Comparison of ENCODE assay signal across 20 cellular contexts in the genomic region with DNA sequence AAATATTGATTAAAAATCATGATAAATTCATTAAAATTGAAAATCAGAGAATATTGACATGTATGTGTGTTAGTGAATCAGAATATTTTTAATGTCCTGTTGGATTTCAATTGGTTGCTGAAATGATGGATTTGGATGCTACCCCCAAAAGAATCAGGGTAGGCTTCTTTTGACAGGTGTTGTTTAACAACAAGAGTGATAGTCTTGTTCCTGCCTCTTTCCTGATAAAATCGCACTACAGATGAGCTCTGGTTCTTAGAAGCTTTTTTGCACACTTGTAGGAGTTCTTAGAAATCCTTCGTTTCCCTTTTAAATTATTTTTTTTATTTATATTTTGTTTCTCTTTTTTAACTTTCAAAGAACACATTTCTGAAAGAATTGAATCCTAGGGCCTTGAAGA.
"Had no signal": no experiment of that assay in that cellular context is flagged by ENCODE, and none has a peak within 500 bp of the region (broad histone marks: within the 10 kb centered on the region; RNA-seq: fewer than 3 reads in every experiment).

No MANE protein-coding gene starts in this region.

- H3K79me2 ChIP-seq: parathyroid adenoma had no signal

- H3K27ac Mint-ChIP-seq: dendritic cell treated with granulocyte-macrophage colony-stimulating factor and Interleukin-4, amounts not matched to agents 40 ng/mL and 50 ng/mL, for 4 days; nephron; neural progenitor cell; stimulated activated effector memory CD8-positive, alpha-beta T cell treated with anti-CD3 and anti-CD28 coated beads, Interleukin-12 subunit alpha, Interleukin-12 subunit beta, amount 100 ng/mL, for 72 hours; type B pancreatic cell had no signal

- H2AFZ ChIP-seq: neural progenitor cell, parathyroid adenoma had no signal

- H3K27ac ChIP-seq: colonic mucosa, lower lobe of right lung, neural progenitor cell, parathyroid adenoma, prostate gland, right atrium auricular region, sigmoid colon, stomach, thyroid gland had no signal

- H3K4me2 ChIP-seq: neural progenitor cell had no signal

- H3K9ac ChIP-seq: neural progenitor cell, parathyroid adenoma had no signal

- H3K27me3 ChIP-seq: colonic mucosa, neural progenitor cell, right atrium auricular region, sigmoid colon, stomach, thyroid gland had no signal

- H3K4me1 Mint-ChIP-seq: nephron had no signal

- H3K9me3 ChIP-seq: colonic mucosa, lower lobe of right lung, prostate gland, right atrium auricular region, sigmoid colon, stomach, thyroid gland had no signal

- ATAC-seq: effector memory CD8-positive, alpha-beta T cell; left ventricle myocardium superior; lower lobe of right lung; stimulated activated effector memory CD8-positive, alpha-beta T cell treated with anti-CD3 and anti-CD28 coated beads, Interleukin-12 subunit alpha, Interleukin-12 subunit beta, amount 100 ng/mL, for 72 hours had no signal

- H3K9me3 Mint-ChIP-seq: dendritic cell treated with granulocyte-macrophage colony-stimulating factor and Interleukin-4, amounts not matched to agents 40 ng/mL and 50 ng/mL, for 4 days; effector memory CD8-positive, alpha-beta T cell; nephron; neural progenitor cell; stimulated activated effector memory CD8-positive, alpha-beta T cell treated with anti-CD3 and anti-CD28 coated beads, Interleukin-12 subunit alpha, Interleukin-12 subunit beta, amount 100 ng/mL, for 72 hours; type B pancreatic cell had no signal

- H3K36me3 ChIP-seq: colonic mucosa, lower lobe of right lung, neural progenitor cell, prostate gland, right atrium auricular region, sigmoid colon, stomach, thyroid gland had no signal

- H3K36me3 Mint-ChIP-seq: neural progenitor cell, type B pancreatic cell had no signal

- DNase-seq: colonic mucosa; effector memory CD8-positive, alpha-beta T cell; erythroblast; hypothalamus; left ventricle myocardium superior; lower lobe of right lung; sigmoid colon; stimulated activated CD4-positive, alpha-beta T cell treated with anti-CD3 and anti-CD28 coated beads, Interleukin-2, amount 100 ng/mL, for 24 hours; stimulated activated CD4-positive, alpha-beta T cell treated with anti-CD3 and anti-CD28 coated beads, Interleukin-4, amount 100 ng/mL, for 24 hours; stimulated activated naive CD4-positive, alpha-beta T cell treated with Interleukin-2 at 50 U/mL for 16 hours; stomach; thyroid gland had no signal

- H3K4me3 ChIP-seq: colonic mucosa, lower lobe of right lung, neural progenitor cell, prostate gland, right atrium auricular region, sigmoid colon, stomach, thyroid gland had no signal

- H3K4me3 Mint-ChIP-seq: dendritic cell treated with granulocyte-macrophage colony-stimulating factor and Interleukin-4, amounts not matched to agents 40 ng/mL and 50 ng/mL, for 4 days; effector memory CD8-positive, alpha-beta T cell; nephron; neural progenitor cell; stimulated activated effector memory CD8-positive, alpha-beta T cell treated with anti-CD3 and anti-CD28 coated beads, Interleukin-12 subunit alpha, Interleukin-12 subunit beta, amount 100 ng/mL, for 72 hours; type B pancreatic cell had no signal

- H3K4me1 ChIP-seq: colonic mucosa, neural progenitor cell, parathyroid adenoma, prostate gland, right atrium auricular region, sigmoid colon had no signal

- H3K27me3 Mint-ChIP-seq: dendritic cell treated with granulocyte-macrophage colony-stimulating factor and Interleukin-4, amounts not matched to agents 40 ng/mL and 50 ng/mL, for 4 days; effector memory CD8-positive, alpha-beta T cell; type B pancreatic cell had no signal
